ENCODE assay signal across 28 cellular contexts in genomic region chr19:55239004-55239403, GRCh38. TPM values are rescaled to one million over a fixed set of nuclear protein-coding genes. Genes with fewer than 3 reads are reported as not detected.
"Had no signal": no experiment of that assay in that cellular context is flagged by ENCODE, and none has a peak within 500 bp of the region (broad histone marks: within the 10 kb centered on the region; RNA-seq: fewer than 3 reads in every experiment).

No MANE protein-coding gene starts in this region.

- ATAC-seq: activated CD4-positive, alpha-beta T cell treated with anti-CD3 and anti-CD28 coated beads for 36 hours; activated CD8-positive, alpha-beta memory T cell treated with anti-CD3 and anti-CD28 coated beads, Interleukin-2, amount 10 ng/mL, durations not matched to agents 7 days and 5 days; activated CD8-positive, alpha-beta T cell treated with anti-CD3 and anti-CD28 coated beads, Interleukin-2, amount 10 ng/mL, durations not matched to agents 7 days and 5 days; activated naive CD4-positive, alpha-beta T cell treated with anti-CD3 and anti-CD28 coated beads, Interleukin-2, amount 50 U/mL, for 72 hours; activated T-cell treated with anti-CD3 and anti-CD28 coated beads, Interleukin-2, amount 50 U/mL, for 72 hours; esophagus mucosa; T-helper 17 cell had no signal

- H3K4me3 ChIP-seq: coronary artery, dorsolateral prefrontal cortex had no signal

- DNase-seq: activated B cell treated with CpG ODN at 0.5 μM for 24 hours; activated CD4-positive, alpha-beta memory T cell treated with anti-CD3 and anti-CD28 coated beads for 36 hours; activated CD4-positive, alpha-beta T cell treated with anti-CD3 and anti-CD28 coated beads for 36 hours; activated CD4-positive, alpha-beta T cell treated with anti-CD3 and anti-CD28 coated beads, Interleukin-2, amount 10 ng/mL, durations not matched to agents 24 days and 14 days; activated CD4-positive, CD25-positive, alpha-beta regulatory T cell treated with anti-CD3 and anti-CD28 coated beads, Interleukin-2, amount 50 U/mL, for 72 hours; activated CD8-positive, alpha-beta memory T cell treated with anti-CD3 and anti-CD28 coated beads, Interleukin-2, amount 10 ng/mL, durations not matched to agents 7 days and 5 days; activated CD8-positive, alpha-beta memory T cell treated with anti-CD3 and anti-CD28 coated beads, Interleukin-2, amount 50 U/mL, for 4 hours; activated CD8-positive, alpha-beta T cell treated with anti-CD3 and anti-CD28 coated beads, Interleukin-2, amount 10 ng/mL, durations not matched to agents 7 days and 5 days; activated gamma-delta T cell; activated naive CD4-positive, alpha-beta T cell; activated naive CD4-positive, alpha-beta T cell treated with anti-CD3 and anti-CD28 coated beads, Interleukin-2, amount 10 ng/mL, durations not matched to agents 7 days and 5 days; activated naive CD8-positive, alpha-beta T cell treated with anti-CD3 and anti-CD28 coated beads, Interleukin-2, amount 10 ng/mL, durations not matched to agents 7 days and 5 days; activated T-cell treated with anti-CD3 and anti-CD28 coated beads, Interleukin-2, amount 50 U/mL, for 1 hour; activated T-cell treated with anti-CD3 and anti-CD28 coated beads, Interleukin-2, amount 50 U/mL, for 72 hours; brain microvascular endothelial cell; dorsolateral prefrontal cortex; effector memory CD4-positive, alpha-beta T cell; endodermal cell; foreskin fibroblast; head of caudate nucleus; T-helper 1 cell; T-helper 17 cell; T1000; WERI-Rb-1 had no signal

- H3K27me3 ChIP-seq: brain microvascular endothelial cell, dorsolateral prefrontal cortex had no signal

- H3K27ac ChIP-seq: brain microvascular endothelial cell, coronary artery, dorsolateral prefrontal cortex, WERI-Rb-1 had no signal

RNA-seq across cellular contexts. Expression of gene PTPRH, which starts 29.7 kb away (rescaled TPM):
- total RNA-seq: activated B cell treated with CpG ODN at 0.5 μM for 24 hours; activated CD4-positive, alpha-beta memory T cell treated with anti-CD3 and anti-CD28 coated beads for 36 hours; activated CD4-positive, alpha-beta T cell treated with anti-CD3 and anti-CD28 coated beads for 36 hours; activated CD4-positive, alpha-beta T cell treated with anti-CD3 and anti-CD28 coated beads, Interleukin-2, amount 10 ng/mL, durations not matched to agents 24 days and 14 days; activated CD8-positive, alpha-beta memory T cell treated with anti-CD3 and anti-CD28 coated beads for 36 hours; activated CD8-positive, alpha-beta memory T cell treated with anti-CD3 and anti-CD28 coated beads, Interleukin-2, amount 10 ng/mL, durations not matched to agents 7 days and 5 days; activated CD8-positive, alpha-beta T cell treated with anti-CD3 and anti-CD28 coated beads, Interleukin-2, amount 10 ng/mL, durations not matched to agents 7 days and 5 days; activated naive CD8-positive, alpha-beta T cell treated with anti-CD3 and anti-CD28 coated beads, Interleukin-2, amount 10 ng/mL, durations not matched to agents 7 days and 5 days; activated T-cell treated with anti-CD3 and anti-CD28 coated beads, Interleukin-2, amount 50 U/mL, for 72 hours; endodermal cell; T-helper 17 cell had no signal
